Comparison of ENCODE assay signal across 8 cellular contexts in genomic region chr7:130960208-130960988, GRCh38.
DNase-seq lines count a peak whose midpoint lies in the region; ATAC-seq and TF ChIP-seq lines count a peak whose summit lies in the region.

No MANE protein-coding gene starts in this region.

- no peaks in the 10 kb centered on the region for H3K4me1 ChIP-seq in colonic mucosa

- no peak for TF ChIP-seq CTCF in colonic mucosa (IDR thresholded peaks at IDR 0.05)

- no peaks in the 10 kb centered on the region for H3K9me3 Mint-ChIP-seq in natural killer cell treated with Interleukin-12 subunit alpha and Interleukin-12 subunit beta and Interleukin-15 and Interleukin-18, amount 100 ng/mL, for 72 hours

- peak; percentile 94 for DNase-seq in Daoy (ENCODE audit: low read depth)
- DNase-seq in SIG-M5 (lab: John Stamatoyannopoulos, UW): peak; percentile 72
- no peak for DNase-seq in colonic mucosa
- peak; percentile 81 for DNase-seq in natural killer cell treated with Interleukin-12 subunit alpha and Interleukin-12 subunit beta and Interleukin-15 and Interleukin-18, amount 100 ng/mL, for 72 hours (ENCODE audit: low spot score)
- no peak for DNase-seq in NCI-H2107 (lab: John Stamatoyannopoulos, UW)
- no peak for DNase-seq in DMS153 (lab: John Stamatoyannopoulos, UW)
- DNase-seq in NCI-H774 (lab: John Stamatoyannopoulos, UW): no peak

- H3K27me3 Mint-ChIP-seq in natural killer cell treated with Interleukin-12 subunit alpha and Interleukin-12 subunit beta and Interleukin-15 and Interleukin-18, amount 100 ng/mL, for 72 hours: no peaks in the 10 kb centered on the region

- peaks cover 42% of the 10 kb centered on the region for H3K36me3 Mint-ChIP-seq in natural killer cell treated with Interleukin-12 subunit alpha and Interleukin-12 subunit beta and Interleukin-15 and Interleukin-18, amount 100 ng/mL, for 72 hours

- no peaks in the 10 kb centered on the region for H3K36me3 ChIP-seq in colonic mucosa

- H3K9ac ChIP-seq in colonic mucosa (ENCODE audit: low read depth in 2 of 2, low read length in 2 of 2): no peak overlapping the region

- intact Hi-C loops in colonic mucosa (cut with DNase I): no loop called here

- no peaks in the 10 kb centered on the region for H3K27me3 ChIP-seq in colonic mucosa

- H3K4me3 Mint-ChIP-seq in natural killer cell treated with Interleukin-12 subunit alpha and Interleukin-12 subunit beta and Interleukin-15 and Interleukin-18, amount 100 ng/mL, for 72 hours: no peak overlapping the region

- peak overlapping the region; percentile 66 for H3K27ac ChIP-seq in colonic mucosa

- H3K4me1 Mint-ChIP-seq in natural killer cell treated with Interleukin-12 subunit alpha and Interleukin-12 subunit beta and Interleukin-15 and Interleukin-18, amount 100 ng/mL, for 72 hours (ENCODE audit: low read depth in 2 of 2): peaks cover 49 to 66% of the 10 kb centered on the region in 2 donors

- no peak overlapping the region for H3K27ac Mint-ChIP-seq in natural killer cell treated with Interleukin-12 subunit alpha and Interleukin-12 subunit beta and Interleukin-15 and Interleukin-18, amount 100 ng/mL, for 72 hours

- ATAC-seq in HG02588 (IDR thresholded peaks at IDR 0.05; ENCODE audit: unreplicated experiment): peak; percentile 34
- ATAC-seq in natural killer cell treated with Interleukin-12 subunit alpha and Interleukin-12 subunit beta and Interleukin-15 and Interleukin-18, amount 100 ng/mL, for 72 hours: peak; percentile 55 to 70

- peak overlapping the region; percentile 19 for H3K4me3 ChIP-seq in colonic mucosa

- H3K9me3 ChIP-seq in colonic mucosa: no peaks in the 10 kb centered on the region

Comparison
In these comparisons a context has a peak if more than half of its experiments do, and no peak if none do; other contexts are left out.
1. DNase-seq: peak in Daoy (single experiment), SIG-M5 (single experiment) and natural killer cell treated with Interleukin-12 subunit alpha and Interleukin-12 subunit beta and Interleukin-15 and Interleukin-18, amount 100 ng/mL, for 72 hours (single experiment); none in colonic mucosa (single experiment), NCI-H2107 (single experiment), DMS153 (single experiment) and NCI-H774 (single experiment).